In the genomic region with DNA sequence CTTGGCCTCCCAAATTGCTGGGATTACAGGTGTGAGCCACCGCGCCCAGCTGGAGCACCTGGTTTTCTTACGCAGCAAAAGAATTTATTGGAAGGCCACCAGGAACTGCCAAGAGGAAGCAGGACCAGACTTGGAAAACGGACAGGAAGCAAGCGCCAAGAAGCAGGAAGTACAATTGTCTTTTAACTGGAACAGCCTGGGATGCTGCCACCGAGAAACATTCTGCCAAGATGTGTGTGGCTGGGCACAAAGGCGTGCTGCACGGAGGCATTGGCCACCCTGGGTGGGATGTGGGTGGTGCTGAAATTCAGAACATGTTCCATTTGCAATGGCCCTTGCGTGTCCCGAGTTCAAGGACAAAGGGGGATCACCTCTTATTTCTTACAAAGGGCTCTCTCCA, we compare ENCODE assay signal across 1 cellular context.
TF ChIP-seq lines count a peak whose summit lies in the region.

No MANE protein-coding gene starts in this region.

TF ChIP-seq in H1, 55 proteins besides CTCF, POLR2A, EP300 and RAD21:
- TF ChIP-seq, protein P1, sequence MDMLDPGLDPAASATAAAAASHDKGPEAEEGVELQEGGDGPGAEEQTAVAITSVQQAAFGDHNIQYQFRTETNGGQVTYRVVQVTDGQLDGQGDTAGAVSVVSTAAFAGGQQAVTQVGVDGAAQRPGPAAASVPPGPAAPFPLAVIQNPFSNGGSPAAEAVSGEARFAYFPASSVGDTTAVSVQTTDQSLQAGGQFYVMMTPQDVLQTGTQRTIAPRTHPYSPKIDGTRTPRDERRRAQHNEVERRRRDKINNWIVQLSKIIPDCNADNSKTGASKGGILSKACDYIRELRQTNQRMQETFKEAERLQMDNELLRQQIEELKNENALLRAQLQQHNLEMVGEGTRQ (IDR thresholded peaks at IDR 0.05; ENCODE audit: low read length) = no peak
- TF ChIP-seq TCF12 (IDR thresholded peaks at IDR 0.05; ENCODE audit: low read depth, low read length) (no peak), NRF1 (IDR thresholded peaks at IDR 0.05; ENCODE audit: low read depth, low read length) (no peak), GTF2F1 (IDR thresholded peaks at IDR 0.05; ENCODE audit: borderline replicate concordance, low read depth, low read length) (no peak), JUN (IDR thresholded peaks at IDR 0.05; ENCODE audit: low read depth, low read length) (no peak), POLR2AphosphoS5 (IDR thresholded peaks at IDR 0.05; ENCODE audit: low read depth, low read length) (no peak), SIRT6 (IDR thresholded peaks at IDR 0.05; ENCODE audit: low read length) (no peak), EGR1 (IDR thresholded peaks at IDR 0.05; ENCODE audit: borderline replicate concordance, low read depth, low read length) (no peak), CTBP2 (IDR thresholded peaks at IDR 0.05; ENCODE audit: borderline replicate concordance, insufficient read depth, insufficient read length, low read length) (no peak)
